Comparison of ENCODE assay signal across 8 cellular contexts in the genomic region with DNA sequence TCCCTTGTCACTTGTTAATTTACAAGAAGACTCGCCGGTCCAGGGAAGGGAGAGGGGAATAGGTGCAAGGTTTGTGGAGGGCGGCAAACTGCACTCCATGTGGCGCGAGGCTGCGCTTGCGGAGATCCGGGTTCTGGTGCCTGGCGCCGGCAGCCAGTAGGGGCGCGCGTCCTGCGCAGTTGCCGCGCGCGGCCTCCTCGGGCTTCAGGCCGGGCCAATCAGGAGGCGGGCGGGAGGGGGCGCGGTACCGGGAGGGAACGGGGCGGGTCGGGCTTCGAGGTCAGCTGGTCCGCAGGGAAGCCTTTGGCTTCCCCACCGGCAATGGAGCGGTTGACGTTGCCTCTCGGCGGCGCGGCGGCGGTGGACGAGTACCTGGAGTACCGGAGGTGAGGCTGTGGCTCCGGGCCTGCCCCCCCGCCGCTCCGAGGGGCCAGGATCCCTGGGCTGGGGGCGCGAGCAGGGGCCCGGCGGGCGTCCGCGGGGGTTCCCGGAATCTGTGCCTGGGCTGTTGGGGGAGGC. TPM values are rescaled to one million over a fixed set of nuclear protein-coding genes. Genes with fewer than 3 reads are reported as not detected.
A peak's percentile ranks its signal among the peaks of the same experiment; 100 is the strongest.
DNase-seq lines count a peak whose midpoint lies in the region; ATAC-seq lines count a peak whose summit lies in the region.

A gene with protein sequence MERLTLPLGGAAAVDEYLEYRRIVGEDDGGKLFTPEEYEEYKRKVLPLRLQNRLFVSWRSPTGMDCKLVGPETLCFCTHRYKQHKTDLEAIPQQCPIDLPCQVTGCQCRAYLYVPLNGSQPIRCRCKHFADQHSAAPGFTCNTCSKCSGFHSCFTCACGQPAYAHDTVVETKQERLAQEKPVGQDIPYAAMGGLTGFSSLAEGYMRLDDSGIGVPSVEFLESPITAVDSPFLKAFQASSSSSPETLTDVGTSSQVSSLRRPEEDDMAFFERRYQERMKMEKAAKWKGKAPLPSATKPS (plus strand): TSS at position 302 of the 519 bp plus-strand sequence. CDS start 20 bp downstream, at position 322.

- no peak within 1 kb of the TSS for H4K8ac ChIP-seq in mesendoderm (ENCODE audit: low read depth, low read length)

- H3K4me2 ChIP-seq in mesendoderm (ENCODE audit: low read length) = peak within 1 kb of the TSS; percentile 63

- no peaks in the 10 kb centered on the region for H3K79me1 ChIP-seq in mesendoderm (ENCODE audit: low read length)

- H3K79me2 ChIP-seq in ACC112 (ENCODE audit: control insufficient read depth, insufficient read depth, low read length, unreplicated experiment) (no peaks in the 10 kb centered on the region), mesendoderm (ENCODE audit: control insufficient read depth, insufficient read depth, low read length) (no peaks in the 10 kb centered on the region)

- no peaks in the 10 kb centered on the region for H3K27me3 ChIP-seq in ACC112 (ENCODE audit: insufficient read depth, low read length)
- no peaks in the 10 kb centered on the region for H3K27me3 ChIP-seq in mesendoderm (ENCODE audit: insufficient read depth, low read length, poor library complexity)

- H3K56ac ChIP-seq in mesendoderm (ENCODE audit: low read length) = peak within 1 kb of the TSS; percentile 70

- no peak within 1 kb of the TSS for H2BK120ac ChIP-seq in mesendoderm (ENCODE audit: low read depth, low read length)

- H3K27me3 Mint-ChIP-seq in activated CD4-positive, alpha-beta memory T cell treated with anti-CD3 and anti-CD28 coated beads, Interleukin-2, amount 10 ng/mL, durations not matched to agents 7 days and 5 days = peaks cover 9% of the 10 kb centered on the region

- H3K4me1 Mint-ChIP-seq in activated CD4-positive, alpha-beta memory T cell treated with anti-CD3 and anti-CD28 coated beads, Interleukin-2, amount 10 ng/mL, durations not matched to agents 7 days and 5 days = peaks cover 13% of the 10 kb centered on the region

- no peak within 1 kb of the TSS for H3K4ac ChIP-seq in mesendoderm (ENCODE audit: low read depth, low read length)

- no peak within 1 kb of the TSS for H2AK5ac ChIP-seq in mesendoderm (ENCODE audit: low read length)

- H3K36me3 ChIP-seq in ACC112 (ENCODE audit: insufficient read depth, low read length) (no peaks in the 10 kb centered on the region), mesendoderm (ENCODE audit: control insufficient read depth, insufficient read depth, low read length) (no peaks in the 10 kb centered on the region)

- no peaks in the 10 kb centered on the region for H3K4me1 ChIP-seq in ACC112 (ENCODE audit: control insufficient read depth, insufficient read depth, low read length, unreplicated experiment)
- H3K4me1 ChIP-seq in mesendoderm (ENCODE audit: control insufficient read depth, low read depth, low read length) = no peaks in the 10 kb centered on the region

- H4K5ac ChIP-seq in mesendoderm (ENCODE audit: low read length) = no peak within 1 kb of the TSS

- peak within 1 kb of the TSS; percentile 31 for H3K9ac ChIP-seq in mesendoderm (ENCODE audit: low read length)

- no peaks in the 10 kb centered on the region for H3K9me3 Mint-ChIP-seq in activated CD4-positive, alpha-beta memory T cell treated with anti-CD3 and anti-CD28 coated beads, Interleukin-2, amount 10 ng/mL, durations not matched to agents 7 days and 5 days

- H2BK5ac ChIP-seq in mesendoderm (ENCODE audit: low read length) = no peak within 1 kb of the TSS

- no CpG with 5 or more reads among the region's 53 CpGs for WGBS in mesendoderm (ENCODE audit: extremely low coverage, insufficient coverage, low lambda C conversion rate)

- H3K18ac ChIP-seq in mesendoderm (ENCODE audit: low read length) = peak within 1 kb of the TSS; percentile 11

- H2AFZ ChIP-seq in ACC112 (ENCODE audit: low read length, unreplicated experiment) = peak within 1 kb of the TSS; percentile 97

- H3K27ac Mint-ChIP-seq in activated CD4-positive, alpha-beta memory T cell treated with anti-CD3 and anti-CD28 coated beads, Interleukin-2, amount 10 ng/mL, durations not matched to agents 7 days and 5 days = no peak within 1 kb of the TSS

- no peaks in the 10 kb centered on the region for H3K36me3 Mint-ChIP-seq in activated CD4-positive, alpha-beta memory T cell treated with anti-CD3 and anti-CD28 coated beads, Interleukin-2, amount 10 ng/mL, durations not matched to agents 7 days and 5 days (ENCODE audit: low read depth)

- peak within 1 kb of the TSS; percentile 78 for H3K4me3 Mint-ChIP-seq in activated CD4-positive, alpha-beta memory T cell treated with anti-CD3 and anti-CD28 coated beads, Interleukin-2, amount 10 ng/mL, durations not matched to agents 7 days and 5 days

- H3K27ac ChIP-seq in ACC112 (ENCODE audit: low read depth, low read length) = no peak within 1 kb of the TSS
- H3K27ac ChIP-seq in mesendoderm (ENCODE audit: low read depth, low read length) = no peak within 1 kb of the TSS

- DNase-seq in NCI-H2196 (lab: John Stamatoyannopoulos, UW; ENCODE audit: unreplicated experiment) (peak; percentile 90), mesendoderm (peak; percentile 90)
- DNase-seq in activated CD4-positive, alpha-beta memory T cell treated with anti-CD3 and anti-CD28 coated beads, Interleukin-2, amount 10 ng/mL, durations not matched to agents 7 days and 5 days = peak; percentile 84
- DNase-seq in effector CD8-positive, alpha-beta T cell (lab: John Stamatoyannopoulos, UW) = peak; percentile 72
- DNase-seq in stimulated activated CD8-positive, alpha-beta memory T cell treated with anti-CD3 and anti-CD28 coated beads, Interleukin-12 subunit alpha, Interleukin-12 subunit beta, amount 100 ng/mL, for 24 hours (ENCODE audit: extremely low read depth) = peak; percentile 61

- H2BK15ac ChIP-seq in mesendoderm (replicated peaks; ENCODE audit: low read depth) = peak within 1 kb of the TSS; percentile 14

- ATAC-seq in GM18861 (IDR thresholded peaks at IDR 0.05; ENCODE audit: unreplicated experiment) (peak; percentile 94), HG03095 (IDR thresholded peaks at IDR 0.05; ENCODE audit: unreplicated experiment) (peak; percentile 99)

- H3K4me3 ChIP-seq in ACC112 (ENCODE audit: low read depth, low read length) = peak within 1 kb of the TSS; percentile 99
- H3K4me3 ChIP-seq in mesendoderm (ENCODE audit: low read length) = peak within 1 kb of the TSS; percentile 34

- POLR2A ChIA-PET in activated CD4-positive, alpha-beta memory T cell treated with anti-CD3 and anti-CD28 coated beads, Interleukin-2, amount 10 ng/mL, durations not matched to agents 7 days and 5 days (lab: Charles Lee) = interaction anchor here (1.3 kb wide), 1 partner anchor 15 kb away, joined by 3 read pairs; no protein-coding TSS in a partner anchor

- no peak within 1 kb of the TSS for H3K23ac ChIP-seq in mesendoderm (ENCODE audit: low read length)

- CTCF ChIA-PET in activated CD4-positive, alpha-beta memory T cell treated with anti-CD3 and anti-CD28 coated beads, Interleukin-2, amount 10 ng/mL, durations not matched to agents 7 days and 5 days (lab: Charles Lee) = interaction anchor here (0.9 to 5.7 kb wide), 4 partner anchors 10 to 88 kb away, joined by 3 to 31 read pairs (median 4); no protein-coding TSS in a partner anchor

RNA-seq across cellular contexts. Expression of the gene that starts here (rescaled TPM):
- 1 to 10 TPM; 6.3 to 7.7 TPM for total RNA-seq in activated CD4-positive, alpha-beta memory T cell treated with anti-CD3 and anti-CD28 coated beads, Interleukin-2, amount 10 ng/mL, durations not matched to agents 7 days and 5 days
- 3.6 TPM for polyA plus RNA-seq in mesendoderm (2013, experiment 1 of 2)
- 3.8 TPM for polyA plus RNA-seq in mesendoderm (2013, experiment 2 of 2)
